ENCODE assay signal across 8 cellular contexts in the genomic region with DNA sequence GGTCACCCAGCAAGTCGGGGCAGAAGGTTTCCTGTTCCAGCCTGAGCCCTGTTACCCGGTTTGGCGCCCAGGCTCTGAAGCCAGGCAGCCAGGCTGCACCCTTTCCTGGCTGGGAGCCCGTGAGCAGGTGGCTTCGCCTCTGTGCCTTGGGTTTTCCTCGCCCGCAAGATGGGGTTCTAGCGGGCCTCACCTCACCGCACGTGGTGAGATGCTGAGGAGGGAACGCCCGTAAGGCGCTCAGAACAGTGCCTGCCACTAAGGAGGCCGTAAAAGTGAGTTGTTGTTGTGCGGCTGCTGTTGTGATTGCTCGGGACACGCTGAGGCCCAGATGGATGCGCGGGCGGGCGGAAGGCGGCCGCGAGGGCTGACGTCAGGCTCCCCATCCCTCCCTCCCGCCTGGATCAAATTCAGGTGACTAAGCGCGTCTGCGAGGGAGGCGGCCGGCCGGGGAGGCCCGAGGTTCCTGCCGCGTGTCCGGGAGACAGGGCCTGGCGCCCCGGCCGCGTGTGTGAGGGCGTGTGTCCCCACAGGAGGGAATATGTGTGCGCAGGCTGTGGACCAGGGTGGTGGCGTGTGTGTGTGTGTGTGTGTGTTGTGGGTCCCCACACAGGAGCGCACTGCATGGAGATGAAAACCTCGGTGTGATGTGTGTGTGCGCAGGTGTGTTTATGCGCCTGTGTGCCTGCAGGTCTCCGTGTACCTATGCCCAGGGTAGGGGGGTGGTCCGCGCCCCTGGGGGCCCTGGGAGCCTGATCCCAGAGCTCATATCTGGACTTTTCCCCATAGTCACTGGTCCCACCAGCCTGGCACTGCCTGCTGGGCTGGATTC. TPM values are rescaled to one million over a fixed set of nuclear protein-coding genes. Genes with fewer than 3 reads are reported as not detected.
A peak's percentile ranks its signal among the peaks of the same experiment; 100 is the strongest.
DNase-seq lines count a peak whose midpoint lies in the region; ATAC-seq and TF ChIP-seq lines count a peak whose summit lies in the region.

No MANE protein-coding gene starts in this region.

- peak overlapping the region; percentile 98 for H3K27ac Mint-ChIP-seq in HFFc6
- no peak overlapping the region for H3K27ac Mint-ChIP-seq in natural killer cell treated with Interleukin-12 subunit alpha and Interleukin-12 subunit beta and Interleukin-15 and Interleukin-18, amount 100 ng/mL, for 72 hours

- peaks cover 3% of the 10 kb centered on the region; the same call in 1 of the 2 replicates for H3K27me3 Mint-ChIP-seq in HFFc6 (ENCODE audit: insufficient read depth)
- no peaks in the 10 kb centered on the region for H3K27me3 Mint-ChIP-seq in natural killer cell treated with Interleukin-12 subunit alpha and Interleukin-12 subunit beta and Interleukin-15 and Interleukin-18, amount 100 ng/mL, for 72 hours

- TF ChIP-seq CTCF in HFFc6 (IDR thresholded peaks at IDR 0.05): no peak

- H3K9me3 Mint-ChIP-seq in HFFc6: no peaks in the 10 kb centered on the region
- H3K9me3 Mint-ChIP-seq in natural killer cell treated with Interleukin-12 subunit alpha and Interleukin-12 subunit beta and Interleukin-15 and Interleukin-18, amount 100 ng/mL, for 72 hours: no peaks in the 10 kb centered on the region

- DNase-seq in HFFc6 (peak; percentile 95), SK-N-DZ (ENCODE audit: low spot score) (peak; percentile 63), glomerular visceral epithelial cell (ENCODE audit: extremely low spot score) (peak; percentile 93), renal cortical epithelial cell (ENCODE audit: low read depth) (peak; percentile 83), COR-L47 (lab: John Stamatoyannopoulos, UW) (no peak)
- no peak for DNase-seq in natural killer cell treated with Interleukin-12 subunit alpha and Interleukin-12 subunit beta and Interleukin-15 and Interleukin-18, amount 100 ng/mL, for 72 hours (ENCODE audit: low spot score)
- no peak for DNase-seq in stimulated activated naive CD4-positive, alpha-beta T cell treated with Interleukin-2 at 50 U/mL for 16 hours (lab: John Stamatoyannopoulos, UW)

- H3K4me3 Mint-ChIP-seq in HFFc6: peak overlapping the region; percentile 58
- H3K4me3 Mint-ChIP-seq in natural killer cell treated with Interleukin-12 subunit alpha and Interleukin-12 subunit beta and Interleukin-15 and Interleukin-18, amount 100 ng/mL, for 72 hours: no peak overlapping the region

- H3K4me1 Mint-ChIP-seq in HFFc6 (ENCODE audit: low read depth): peaks cover 67% of the 10 kb centered on the region
- H3K4me1 Mint-ChIP-seq in natural killer cell treated with Interleukin-12 subunit alpha and Interleukin-12 subunit beta and Interleukin-15 and Interleukin-18, amount 100 ng/mL, for 72 hours (ENCODE audit: low read depth in 2 of 2): peaks cover 17 to 32% of the 10 kb centered on the region in 2 donors

- no peaks in the 10 kb centered on the region for H3K36me3 Mint-ChIP-seq in HFFc6 (ENCODE audit: low read depth)
- H3K36me3 Mint-ChIP-seq in natural killer cell treated with Interleukin-12 subunit alpha and Interleukin-12 subunit beta and Interleukin-15 and Interleukin-18, amount 100 ng/mL, for 72 hours: no peaks in the 10 kb centered on the region

- ATAC-seq in natural killer cell treated with Interleukin-12 subunit alpha and Interleukin-12 subunit beta and Interleukin-15 and Interleukin-18, amount 100 ng/mL, for 72 hours: no peak
- no peak for ATAC-seq in HG03521 (IDR thresholded peaks at IDR 0.05; ENCODE audit: unreplicated experiment)

RNA-seq across cellular contexts. Expression of a gene that starts 4.3 kb away (rescaled TPM):
- total RNA-seq in HFFc6 (2021; fragmentation: NEBNext Ultra II Directional; extraction: Animal tissue kit (Norgen Biotek cat#: 25700)): 1 to 10 TPM; 5.4 to 6.9 (median 6.0) TPM
- 7.0 and 7.4 TPM in 2 replicates for polyA plus RNA-seq in SK-N-DZ (2014; cell fraction: cytosol; rRNA removed)
- polyA plus RNA-seq in SK-N-DZ (2014; cell fraction: nucleus; rRNA removed): 17.1 and 18.6 TPM in 2 replicates
- 4.3 and 8.9 TPM in 2 replicates for total RNA-seq in renal cortical epithelial cell
- 1 to 10 TPM; 1.5 to 3.3 TPM for total RNA-seq in natural killer cell treated with Interleukin-12 subunit alpha and Interleukin-12 subunit beta and Interleukin-15 and Interleukin-18, amount 100 ng/mL, for 72 hours

RNA-seq across cellular contexts. Expression of a gene that starts 27.7 kb away (rescaled TPM):
- under 1 TPM in 1 of 6 experiments, not detected in 5; 0.08 TPM for total RNA-seq in HFFc6 (2021; fragmentation: NEBNext Ultra II Directional; extraction: Animal tissue kit (Norgen Biotek cat#: 25700))
- polyA plus RNA-seq in SK-N-DZ (2014; cell fraction: cytosol; rRNA removed): not detected in 2 replicates
- 0.05 and 0.23 TPM in 2 replicates for polyA plus RNA-seq in SK-N-DZ (2014; cell fraction: nucleus; rRNA removed)
- not detected in 2 replicates for total RNA-seq in renal cortical epithelial cell
- total RNA-seq in natural killer cell treated with Interleukin-12 subunit alpha and Interleukin-12 subunit beta and Interleukin-15 and Interleukin-18, amount 100 ng/mL, for 72 hours: 1 to 10 TPM; 3.9 TPM

RNA-seq across cellular contexts. Expression of a gene that starts 42.5 kb away (rescaled TPM):
- total RNA-seq in HFFc6 (2021; fragmentation: NEBNext Ultra II Directional; extraction: Animal tissue kit (Norgen Biotek cat#: 25700)): 10 to 100 TPM; 22.4 to 28.6 (median 25.3) TPM
- 20.2 and 26.5 TPM in 2 replicates for polyA plus RNA-seq in SK-N-DZ (2014; cell fraction: cytosol; rRNA removed)
- polyA plus RNA-seq in SK-N-DZ (2014; cell fraction: nucleus; rRNA removed): 53.8 and 77.3 TPM in 2 replicates
- 21.4 and 35.5 TPM in 2 replicates for total RNA-seq in renal cortical epithelial cell
- 10 to 100 TPM; 52.4 to 71.9 TPM for total RNA-seq in natural killer cell treated with Interleukin-12 subunit alpha and Interleukin-12 subunit beta and Interleukin-15 and Interleukin-18, amount 100 ng/mL, for 72 hours

Comparison
In these comparisons a context has a peak if more than half of its experiments do, and no peak if none do; other contexts are left out.
1. DNase-seq: peak in HFFc6 (single experiment), SK-N-DZ (single experiment), glomerular visceral epithelial cell (single experiment) and renal cortical epithelial cell (single experiment); none in COR-L47 (single experiment), natural killer cell treated with Interleukin-12 subunit alpha and Interleukin-12 subunit beta and Interleukin-15 and Interleukin-18, amount 100 ng/mL, for 72 hours (single experiment) and stimulated activated naive CD4-positive, alpha-beta T cell treated with Interleukin-2 at 50 U/mL for 16 hours (single experiment).